Comparison of ENCODE assay signal across 27 cellular contexts in genomic region chr9:19369107-19369506, GRCh38. TPM values are rescaled to one million over a fixed set of nuclear protein-coding genes. Genes with fewer than 3 reads are reported as not detected.
DNase-seq lines count a peak whose midpoint lies in the region; ATAC-seq, FAIRE-seq and TF ChIP-seq lines count a peak whose summit lies in the region.
"Had no signal": no experiment of that assay in that cellular context is flagged by ENCODE, and none has a peak within 500 bp of the region (broad histone marks: within the 10 kb centered on the region; RNA-seq: fewer than 3 reads in every experiment).

No MANE protein-coding gene starts in this region.

- no peak overlapping the region for H3K4me3 Mint-ChIP-seq in activated naive CD4-positive, alpha-beta T cell treated with anti-CD3 and anti-CD28 coated beads for 36 hours
- no peak overlapping the region for H3K4me3 Mint-ChIP-seq in naive thymus-derived CD8-positive, alpha-beta T cell
- H3K4me3 Mint-ChIP-seq: CD4-positive, CD25-positive, alpha-beta regulatory T cell; GM23338; H9; HFFc6 had no signal

- intact Hi-C loops in activated naive CD4-positive, alpha-beta T cell treated with anti-CD3 and anti-CD28 coated beads for 36 hours (cut with micrococcal nuclease), result no loop called here

- FAIRE-seq in D721Med (lab: Jason Lieb, UNC), result no peak
- FAIRE-seq in GM12891 (lab: Jason Lieb, UNC), result no peak
- FAIRE-seq: A204.1, GM12878 had no signal

- H3K27ac Mint-ChIP-seq in activated naive CD4-positive, alpha-beta T cell treated with anti-CD3 and anti-CD28 coated beads for 36 hours, result peak overlapping the region; percentile 24
- H3K27ac Mint-ChIP-seq in naive thymus-derived CD8-positive, alpha-beta T cell, result peak overlapping the region in 6 of 10 donors; percentile 47 to 78 (median 54)
- H3K27ac Mint-ChIP-seq: GM23338, HFFc6 had no signal

- POLR2A ChIA-PET in naive thymus-derived CD8-positive, alpha-beta T cell (lab: Charles Lee), result interaction anchor here (1.6 kb wide), 1 partner anchor 10 kb away, joined by 4 read pairs; the partner anchor contains the start of gene RPS6

- CTCF ChIA-PET in activated naive CD4-positive, alpha-beta T cell treated with anti-CD3 and anti-CD28 coated beads for 36 hours (lab: Charles Lee), result interaction anchor here (2.2 kb wide), 1 partner anchor 8 kb away, joined by 4 read pairs; no protein-coding TSS in a partner anchor

- DNase-seq in activated naive CD4-positive, alpha-beta T cell treated with anti-CD3 and anti-CD28 coated beads for 36 hours, result no peak
- no peak for DNase-seq in activated naive CD4-positive, alpha-beta T cell treated with anti-CD3 and anti-CD28 coated beads, Interleukin-2, amount 50 U/mL, for 16 hours
- peak; percentile 30 for DNase-seq in NCI-H69 (lab: John Stamatoyannopoulos, UW)
- DNase-seq in naive thymus-derived CD8-positive, alpha-beta T cell, result no peak
- DNase-seq in D721Med (ENCODE audit: insufficient read length, low spot score), result no peak
- DNase-seq in NCI-H774 (lab: John Stamatoyannopoulos, UW), result no peak
- DNase-seq in GM12891 (ENCODE audit: insufficient read length, low spot score), result no peak
- DNase-seq: Caco-2; CD4-positive, CD25-positive, alpha-beta regulatory T cell; DMS 273 treated with DMSO at 0.1 percent for 48 hours; DMS79; EL; GDM1; H9; HFFc6; KBM-7; MG63; NCI-H1417; NCI-H1694; NCI-H2081; NCI-H345; NCI-H510A treated with DMSO at 0.1 percent for 48 hours; NCI-H748 treated with DMSO at 0.1 percent for 48 hours; SK-N-SH had no signal

- H3K4me1 Mint-ChIP-seq in activated naive CD4-positive, alpha-beta T cell treated with anti-CD3 and anti-CD28 coated beads for 36 hours (ENCODE audit: low read depth), result no peaks in the 10 kb centered on the region
- H3K4me1 Mint-ChIP-seq in naive thymus-derived CD8-positive, alpha-beta T cell, result peaks cover 0 to 4% (median under 1%) of the 10 kb centered on the region in 4 donors
- H3K4me1 Mint-ChIP-seq: GM23338, H9 had no signal

- H3K9me3 Mint-ChIP-seq in activated naive CD4-positive, alpha-beta T cell treated with anti-CD3 and anti-CD28 coated beads for 36 hours, result no peaks in the 10 kb centered on the region
- H3K9me3 Mint-ChIP-seq in naive thymus-derived CD8-positive, alpha-beta T cell, result no peaks in the 10 kb centered on the region
- H3K9me3 Mint-ChIP-seq: CD4-positive, CD25-positive, alpha-beta regulatory T cell; GM23338; H9; HFFc6 had no signal

- TF ChIP-seq CTCF in D721Med (IDR thresholded peaks at IDR 0.05; ENCODE audit: insufficient read depth, missing control alignments), result no peak

- no peak for TF ChIP-seq POLR2A in GM12891 (IDR thresholded peaks at IDR 0.05; ENCODE audit: low read depth, low read length)

- peaks cover 7% of the 10 kb centered on the region for H3K36me3 Mint-ChIP-seq in activated naive CD4-positive, alpha-beta T cell treated with anti-CD3 and anti-CD28 coated beads for 36 hours (ENCODE audit: low read depth)
- H3K36me3 Mint-ChIP-seq in naive thymus-derived CD8-positive, alpha-beta T cell, result peaks cover 0 to 77% (median 15%) of the 10 kb centered on the region in 3 donors

- ATAC-seq in naive thymus-derived CD8-positive, alpha-beta T cell, result no peak
- ATAC-seq: GM12878, GM23338 had no signal

- no peaks in the 10 kb centered on the region for H3K27me3 Mint-ChIP-seq in activated naive CD4-positive, alpha-beta T cell treated with anti-CD3 and anti-CD28 coated beads for 36 hours (ENCODE audit: low read depth)
- H3K27me3 Mint-ChIP-seq in naive thymus-derived CD8-positive, alpha-beta T cell, result no peaks in the 10 kb centered on the region
- H3K27me3 Mint-ChIP-seq: CD4-positive, CD25-positive, alpha-beta regulatory T cell had no signal

TF ChIP-seq in GM12891, 5 proteins besides CTCF, POLR2A, EP300 and RAD21:
- no peak for TF ChIP-seq TAF1 (IDR thresholded peaks at IDR 0.05; ENCODE audit: low read depth, low read length)
- no peak for TF ChIP-seq PAX5 (IDR thresholded peaks at IDR 0.05; ENCODE audit: insufficient read depth, low read length, severe bottlenecking)

RNA-seq across cellular contexts. Expression of gene RPS6, which starts 10.9 kb away (rescaled TPM):
- 1,000 to 10,000 TPM; 4,224 to 4,246 TPM for total RNA-seq in activated naive CD4-positive, alpha-beta T cell treated with anti-CD3 and anti-CD28 coated beads for 36 hours
- 1,000 to 10,000 TPM; 4,259 to 4,314 TPM for total RNA-seq in naive thymus-derived CD8-positive, alpha-beta T cell
- polyA plus RNA-seq in naive thymus-derived CD8-positive, alpha-beta T cell, result 1,000 to 10,000 TPM; 3,702 to 4,381 (median 4,381) TPM
- polyA plus RNA-seq in GM12891 (2012; ENCODE audit: low read depth, missing spikeins), result 4,882 TPM

RNA-seq across cellular contexts. Expression of gene ACER2, which starts 39.7 kb away (rescaled TPM):
- total RNA-seq in activated naive CD4-positive, alpha-beta T cell treated with anti-CD3 and anti-CD28 coated beads for 36 hours, result 1 to 10 TPM; 2.0 to 2.2 TPM
- 1 to 10 TPM; 4.5 to 5.5 TPM for total RNA-seq in naive thymus-derived CD8-positive, alpha-beta T cell
- polyA plus RNA-seq in naive thymus-derived CD8-positive, alpha-beta T cell, result 1 to 10 TPM in 1 of 3 donors, under 1 TPM in 2; 0.51 to 1.2 (median 0.80) TPM
- 1.1 TPM for polyA plus RNA-seq in GM12891 (2012; ENCODE audit: low read depth, missing spikeins)
